Comparison of ENCODE assay signal across 18 cellular contexts in genomic region chr1:206517784-206518183, GRCh38. TPM values are rescaled to one million over a fixed set of nuclear protein-coding genes. Genes with fewer than 3 reads are reported as not detected.
DNase-seq lines count a peak whose midpoint lies in the region; TF ChIP-seq lines count a peak whose summit lies in the region.
"Had no signal": no experiment of that assay in that cellular context is flagged by ENCODE, and none has a peak within 500 bp of the region (broad histone marks: within the 10 kb centered on the region; RNA-seq: fewer than 3 reads in every experiment).

No MANE protein-coding gene starts in this region.

- H3K27ac ChIP-seq in MM.1S (ENCODE audit: low read length) (peak overlapping the region; percentile 66; the same call in 1 of the 2 replicates), mammary epithelial cell (ENCODE audit: insufficient read depth, low read depth, low read length) (no peak overlapping the region)

- peak overlapping the region; percentile 72 for H3K4me3 Mint-ChIP-seq in glutamatergic neuron (ENCODE audit: unreplicated experiment)
- H3K4me3 Mint-ChIP-seq in activated T-helper 1 cell treated with anti-CD3 and anti-CD28 coated beads, Interleukin-12 subunit alpha, Interleukin-12 subunit beta, Interleukin-2, Interleukin-4 antibody, amounts not matched to agents 30 ng/mL and 10 ng/mL and 1 ng/mL, durations not matched to agents 14 hours and 24 hours and 36 hours = no peak overlapping the region
- H3K4me3 Mint-ChIP-seq: CD8-positive, alpha-beta memory T cell had no signal

- H3K36me3 Mint-ChIP-seq in glutamatergic neuron (ENCODE audit: unreplicated experiment) = no peaks in the 10 kb centered on the region
- peaks cover 5% of the 10 kb centered on the region for H3K36me3 Mint-ChIP-seq in activated T-helper 1 cell treated with anti-CD3 and anti-CD28 coated beads, Interleukin-12 subunit alpha, Interleukin-12 subunit beta, Interleukin-2, Interleukin-4 antibody, amounts not matched to agents 30 ng/mL and 10 ng/mL and 1 ng/mL, durations not matched to agents 14 hours and 24 hours and 36 hours (ENCODE audit: low read depth)
- H3K36me3 Mint-ChIP-seq: CD8-positive, alpha-beta memory T cell had no signal

- peak overlapping the region; percentile 74 for H3K27ac Mint-ChIP-seq in glutamatergic neuron (ENCODE audit: unreplicated experiment)
- no peak overlapping the region for H3K27ac Mint-ChIP-seq in activated T-helper 1 cell treated with anti-CD3 and anti-CD28 coated beads, Interleukin-12 subunit alpha, Interleukin-12 subunit beta, Interleukin-2, Interleukin-4 antibody, amounts not matched to agents 30 ng/mL and 10 ng/mL and 1 ng/mL, durations not matched to agents 14 hours and 24 hours and 36 hours

- H3K4me1 ChIP-seq in MM.1S (ENCODE audit: low read length) (peaks cover 45% of the 10 kb centered on the region), mammary epithelial cell (ENCODE audit: insufficient read depth, low read length) (peaks cover 27% of the 10 kb centered on the region)

- H3K9ac ChIP-seq in MM.1S (ENCODE audit: low read length) = no peak overlapping the region
- no peak overlapping the region for H3K9ac ChIP-seq in mammary epithelial cell (ENCODE audit: insufficient read depth, low read length)

- TF ChIP-seq CTCF in MM.1S (IDR thresholded peaks at IDR 0.05; ENCODE audit: low read length) = no peak
- no peak for TF ChIP-seq CTCF in glutamatergic neuron (IDR thresholded peaks at IDR 0.05; ENCODE audit: partially characterized antibody, unreplicated experiment)
- no peak for TF ChIP-seq CTCF in mammary epithelial cell (conservative IDR thresholded peaks at IDR 0.05 in 1 of 2, IDR thresholded peaks at IDR 0.05 in 1 of 2; ENCODE audit: extremely low read depth in 1 of 2, insufficient read depth in 1 of 2, low read depth in 1 of 2, low read length in 2 of 2)

- BruUV-seq in mammary epithelial cell (replicated peaks; lab: Mats Ljungman, UMichigan) = no TSS peak

- in situ Hi-C loops in mammary epithelial cell (cut with MboI; ENCODE audit: low sequenced_read_pairs in 2 of 2) = no loop called here

- H3F3A ChIP-seq in MM.1S (ENCODE audit: insufficient read depth, low read length) = peaks cover 10% of the 10 kb centered on the region

- H3K9me3 ChIP-seq in MM.1S (replicated peaks; ENCODE audit: insufficient read depth, low read length) (no peaks in the 10 kb centered on the region), mammary epithelial cell (replicated peaks; ENCODE audit: insufficient read depth, low read length) (no peaks in the 10 kb centered on the region)

- 96% methylated on average over 7 of the region's 8 CpGs for WGBS in mammary epithelial cell (ENCODE audit: low coverage, missing lambda C conversion rate)

- no peaks in the 10 kb centered on the region for H3K9me3 Mint-ChIP-seq in glutamatergic neuron (ENCODE audit: unreplicated experiment)
- H3K9me3 Mint-ChIP-seq in activated T-helper 1 cell treated with anti-CD3 and anti-CD28 coated beads, Interleukin-12 subunit alpha, Interleukin-12 subunit beta, Interleukin-2, Interleukin-4 antibody, amounts not matched to agents 30 ng/mL and 10 ng/mL and 1 ng/mL, durations not matched to agents 14 hours and 24 hours and 36 hours = no peaks in the 10 kb centered on the region
- H3K9me3 Mint-ChIP-seq: CD8-positive, alpha-beta memory T cell had no signal

- H3K36me3 ChIP-seq in MM.1S (replicated peaks; ENCODE audit: insufficient read depth, low read length) (no peaks in the 10 kb centered on the region), mammary epithelial cell (ENCODE audit: insufficient read depth, low read length) (no peaks in the 10 kb centered on the region)

- CTCF ChIA-PET in mammary epithelial cell (lab: Charles Lee; ENCODE audit: low non-redundant PET) = no interaction called here

- H4K20me1 ChIP-seq in MM.1S (ENCODE audit: insufficient read depth, low read length) = no peaks in the 10 kb centered on the region
- no peaks in the 10 kb centered on the region for H4K20me1 ChIP-seq in mammary epithelial cell (ENCODE audit: insufficient read depth, low read length)

- H3K9me2 ChIP-seq in MM.1S (replicated peaks; ENCODE audit: insufficient read depth, low read length) = no peaks in the 10 kb centered on the region

- H3K4me1 Mint-ChIP-seq in glutamatergic neuron (ENCODE audit: low read depth, unreplicated experiment) = peaks cover 68% of the 10 kb centered on the region
- H3K4me1 Mint-ChIP-seq in activated T-helper 1 cell treated with anti-CD3 and anti-CD28 coated beads, Interleukin-12 subunit alpha, Interleukin-12 subunit beta, Interleukin-2, Interleukin-4 antibody, amounts not matched to agents 30 ng/mL and 10 ng/mL and 1 ng/mL, durations not matched to agents 14 hours and 24 hours and 36 hours (ENCODE audit: low read depth) = peaks cover 9% of the 10 kb centered on the region
- H3K4me1 Mint-ChIP-seq: CD8-positive, alpha-beta memory T cell had no signal

- H3K27me3 Mint-ChIP-seq in glutamatergic neuron (ENCODE audit: unreplicated experiment) = peaks cover 8% of the 10 kb centered on the region
- H3K27me3 Mint-ChIP-seq in activated T-helper 1 cell treated with anti-CD3 and anti-CD28 coated beads, Interleukin-12 subunit alpha, Interleukin-12 subunit beta, Interleukin-2, Interleukin-4 antibody, amounts not matched to agents 30 ng/mL and 10 ng/mL and 1 ng/mL, durations not matched to agents 14 hours and 24 hours and 36 hours (ENCODE audit: insufficient read depth) = no peaks in the 10 kb centered on the region
- H3K27me3 Mint-ChIP-seq: CD8-positive, alpha-beta memory T cell had no signal

- H3K27me3 ChIP-seq in MM.1S (replicated peaks; ENCODE audit: insufficient read depth, low read length) = no peaks in the 10 kb centered on the region
- H3K27me3 ChIP-seq in mammary epithelial cell (ENCODE audit: insufficient read depth, low read length) = no peaks in the 10 kb centered on the region

- H3K4me3 ChIP-seq in MM.1S (ENCODE audit: low read length) = no peak overlapping the region
- no peak overlapping the region for H3K4me3 ChIP-seq in mammary epithelial cell (replicated peaks in 1 of 3; ENCODE audit: insufficient read depth in 1 of 3, low read depth in 2 of 3, low read length in 3 of 3)

- H3K4me2 ChIP-seq in MM.1S (ENCODE audit: low read depth, low read length) (peak overlapping the region; percentile 13; the same call in 1 of the 2 replicates), mammary epithelial cell (ENCODE audit: insufficient read depth, low read depth, low read length) (no peak overlapping the region)

- dilution Hi-C loops in mammary epithelial cell (cut with HindIII; ENCODE audit: low sequenced_read_pairs) = no loop called here

- no peak overlapping the region for H2AFZ ChIP-seq in MM.1S (ENCODE audit: low read length)
- no peak overlapping the region for H2AFZ ChIP-seq in mammary epithelial cell (ENCODE audit: low read depth, low read length)

- intact Hi-C loops in activated T-helper 1 cell treated with anti-CD3 and anti-CD28 coated beads, Interleukin-12 subunit alpha, Interleukin-12 subunit beta, Interleukin-2, Interleukin-4 antibody, amounts not matched to agents 30 ng/mL and 10 ng/mL and 1 ng/mL, durations not matched to agents 14 hours and 24 hours and 36 hours (cut with micrococcal nuclease) = no loop called here
- intact Hi-C loops in mammary epithelial cell (cut with micrococcal nuclease) = no loop called here

- DNase-seq in MM.1S (no peak), NCI-H524 treated with DMSO at 0.1 percent for 48 hours (lab: John Stamatoyannopoulos, UW) (peak; percentile 69), glutamatergic neuron (peak; percentile 73), retina (peak; percentile 50), mammary epithelial cell (no peak), GM19238 (ENCODE audit: insufficient read length, low spot score) (no peak)
- no peak for DNase-seq in activated T-helper 1 cell treated with anti-CD3 and anti-CD28 coated beads, Interleukin-12 subunit alpha, Interleukin-12 subunit beta, Interleukin-2, Interleukin-4 antibody, amounts not matched to agents 30 ng/mL and 10 ng/mL and 1 ng/mL, durations not matched to agents 14 hours and 24 hours and 36 hours (ENCODE audit: low spot score)
- DNase-seq: C1 segment of cervical spinal cord; CD8-positive, alpha-beta memory T cell; DMS79 treated with DMSO at 0.1 percent for 48 hours; KBM-7; MV-4-11; NCI-H1417; NCI-H1930; NCI-H446; NCI-H748 treated with DMSO at 0.1 percent for 48 hours; OCI-M1; Right ventricle myocardium superior had no signal

- H3K79me2 ChIP-seq in MM.1S (ENCODE audit: low read length) (no peaks in the 10 kb centered on the region), mammary epithelial cell (ENCODE audit: insufficient read depth, low read length) (no peaks in the 10 kb centered on the region)

RNA-seq across cellular contexts. Expression of gene RASSF5, which starts 10.5 kb away (rescaled TPM):
- 2.7 TPM for total RNA-seq in glutamatergic neuron (ENCODE audit: unreplicated experiment)
- 220 and 221 TPM in 2 replicates for total RNA-seq in activated T-helper 1 cell treated with anti-CD3 and anti-CD28 coated beads, Interleukin-12 subunit alpha, Interleukin-12 subunit beta, Interleukin-2, Interleukin-4 antibody, amounts not matched to agents 30 ng/mL and 10 ng/mL and 1 ng/mL, durations not matched to agents 14 hours and 24 hours and 36 hours
- total RNA-seq in mammary epithelial cell = 1 to 10 TPM; 3.5 to 6.7 TPM
- 1.8 TPM for polyA plus RNA-seq in mammary epithelial cell
- 3.4 TPM for polyA minus RNA-seq in mammary epithelial cell

RNA-seq across cellular contexts. Expression of gene IKBKE, which starts 47.5 kb away (rescaled TPM):
- 0.20 TPM for total RNA-seq in glutamatergic neuron (ENCODE audit: unreplicated experiment)
- 59.8 and 64.9 TPM in 2 replicates for total RNA-seq in activated T-helper 1 cell treated with anti-CD3 and anti-CD28 coated beads, Interleukin-12 subunit alpha, Interleukin-12 subunit beta, Interleukin-2, Interleukin-4 antibody, amounts not matched to agents 30 ng/mL and 10 ng/mL and 1 ng/mL, durations not matched to agents 14 hours and 24 hours and 36 hours
- total RNA-seq in mammary epithelial cell = 10 to 100 TPM in 1 of 2 donors, 1 to 10 TPM in 1; 9.2 to 11.6 TPM
- polyA plus RNA-seq in mammary epithelial cell = 6.7 TPM
- 5.5 TPM for polyA minus RNA-seq in mammary epithelial cell

Comparison
In these comparisons a context has a peak if more than half of its experiments do, and no peak if none do; other contexts are left out.
1. DNase-seq: peak in NCI-H524 treated with DMSO at 0.1 percent for 48 hours (single experiment), glutamatergic neuron (single experiment) and retina (single experiment); none in MM.1S (single experiment), activated T-helper 1 cell treated with anti-CD3 and anti-CD28 coated beads, Interleukin-12 subunit alpha, Interleukin-12 subunit beta, Interleukin-2, Interleukin-4 antibody, amounts not matched to agents 30 ng/mL and 10 ng/mL and 1 ng/mL, durations not matched to agents 14 hours and 24 hours and 36 hours (single experiment), mammary epithelial cell (single experiment) and GM19238 (single experiment).
2. RNA of gene RASSF5, which starts 10.5 kb away (total RNA-seq): 220 to 221 TPM in activated T-helper 1 cell treated with anti-CD3 and anti-CD28 coated beads, Interleukin-12 subunit alpha, Interleukin-12 subunit beta, Interleukin-2, Interleukin-4 antibody, amounts not matched to agents 30 ng/mL and 10 ng/mL and 1 ng/mL, durations not matched to agents 14 hours and 24 hours and 36 hours; 3.5 to 6.7 TPM in mammary epithelial cell and 2.7 TPM in glutamatergic neuron (single experiment); every median in the first group is over 10 times any median in the second.